ENCODE assay signal across 1 cellular context in the genomic region with DNA sequence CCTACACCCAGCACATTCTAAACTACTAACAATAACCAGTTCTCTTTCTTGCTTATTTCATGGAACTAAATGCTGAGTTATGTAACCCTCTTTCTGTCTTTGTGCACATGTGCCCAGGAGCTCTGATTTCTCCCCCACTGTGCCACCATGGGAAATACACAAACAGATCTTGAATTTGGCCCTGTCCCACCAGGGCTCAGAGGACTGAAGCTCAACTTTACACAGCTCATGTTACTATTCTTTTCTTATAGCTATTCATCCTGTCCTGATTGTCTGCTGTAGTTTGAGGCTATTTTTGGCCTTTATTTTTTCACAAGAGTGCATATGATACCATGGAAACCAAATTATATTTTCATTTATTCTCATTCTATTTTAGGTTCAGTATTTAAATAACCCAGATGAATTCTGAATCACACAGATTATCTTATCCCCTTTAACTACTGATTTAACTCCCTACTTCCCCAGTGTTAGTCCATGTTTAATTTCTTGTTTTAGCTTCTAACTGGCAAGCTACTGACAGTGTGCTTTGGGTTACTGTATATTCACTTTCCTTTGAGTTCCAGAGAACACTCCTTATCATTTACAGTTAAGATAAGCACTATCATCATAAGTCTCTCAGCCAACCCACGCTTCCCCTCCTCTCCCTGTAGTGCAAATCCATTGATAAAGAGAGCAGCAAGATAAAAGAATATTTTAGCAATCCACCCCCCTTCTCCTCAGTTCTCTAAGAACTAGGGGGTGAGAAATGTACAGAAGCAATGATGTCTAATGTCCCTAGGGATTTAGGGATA.
TF ChIP-seq lines count a peak whose summit lies in the region.

No MANE protein-coding gene starts in this region.

TF ChIP-seq in K562, 482 proteins besides CTCF, POLR2A, EP300 and RAD21 (continued from another document and continues in another):
- TF ChIP-seq, protein P1, sequence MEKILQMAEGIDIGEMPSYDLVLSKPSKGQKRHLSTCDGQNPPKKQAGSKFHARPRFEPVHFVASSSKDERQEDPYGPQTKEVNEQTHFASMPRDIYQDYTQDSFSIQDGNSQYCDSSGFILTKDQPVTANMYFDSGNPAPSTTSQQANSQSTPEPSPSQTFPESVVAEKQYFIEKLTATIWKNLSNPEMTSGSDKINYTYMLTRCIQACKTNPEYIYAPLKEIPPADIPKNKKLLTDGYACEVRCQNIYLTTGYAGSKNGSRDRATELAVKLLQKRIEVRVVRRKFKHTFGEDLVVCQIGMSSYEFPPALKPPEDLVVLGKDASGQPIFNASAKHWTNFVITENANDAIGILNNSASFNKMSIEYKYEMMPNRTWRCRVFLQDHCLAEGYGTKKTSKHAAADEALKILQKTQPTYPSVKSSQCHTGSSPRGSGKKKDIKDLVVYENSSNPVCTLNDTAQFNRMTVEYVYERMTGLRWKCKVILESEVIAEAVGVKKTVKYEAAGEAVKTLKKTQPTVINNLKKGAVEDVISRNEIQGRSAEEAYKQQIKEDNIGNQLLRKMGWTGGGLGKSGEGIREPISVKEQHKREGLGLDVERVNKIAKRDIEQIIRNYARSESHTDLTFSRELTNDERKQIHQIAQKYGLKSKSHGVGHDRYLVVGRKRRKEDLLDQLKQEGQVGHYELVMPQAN (IDR thresholded peaks at IDR 0.05; ENCODE audit: borderline replicate concordance), result no peak
- TF ChIP-seq KHSRP (IDR thresholded peaks at IDR 0.05), result no peak
- TF ChIP-seq E2F3 (CRISPR knock-in tag; IDR thresholded peaks at IDR 0.05), result no peak
- no peak for TF ChIP-seq ZNF316 (IDR thresholded peaks at IDR 0.05)
- TF ChIP-seq CREM (IDR thresholded peaks at IDR 0.05; ENCODE audit: low read depth), result peak; percentile 42; the same call in 1 of the 2 replicates
- TF ChIP-seq XRCC5 (IDR thresholded peaks at IDR 0.05; ENCODE audit: low read depth, low read length), result no peak
- TF ChIP-seq BCL6 (CRISPR knock-in tag; IDR thresholded peaks at IDR 0.05), result no peak
- TF ChIP-seq, protein P2, sequence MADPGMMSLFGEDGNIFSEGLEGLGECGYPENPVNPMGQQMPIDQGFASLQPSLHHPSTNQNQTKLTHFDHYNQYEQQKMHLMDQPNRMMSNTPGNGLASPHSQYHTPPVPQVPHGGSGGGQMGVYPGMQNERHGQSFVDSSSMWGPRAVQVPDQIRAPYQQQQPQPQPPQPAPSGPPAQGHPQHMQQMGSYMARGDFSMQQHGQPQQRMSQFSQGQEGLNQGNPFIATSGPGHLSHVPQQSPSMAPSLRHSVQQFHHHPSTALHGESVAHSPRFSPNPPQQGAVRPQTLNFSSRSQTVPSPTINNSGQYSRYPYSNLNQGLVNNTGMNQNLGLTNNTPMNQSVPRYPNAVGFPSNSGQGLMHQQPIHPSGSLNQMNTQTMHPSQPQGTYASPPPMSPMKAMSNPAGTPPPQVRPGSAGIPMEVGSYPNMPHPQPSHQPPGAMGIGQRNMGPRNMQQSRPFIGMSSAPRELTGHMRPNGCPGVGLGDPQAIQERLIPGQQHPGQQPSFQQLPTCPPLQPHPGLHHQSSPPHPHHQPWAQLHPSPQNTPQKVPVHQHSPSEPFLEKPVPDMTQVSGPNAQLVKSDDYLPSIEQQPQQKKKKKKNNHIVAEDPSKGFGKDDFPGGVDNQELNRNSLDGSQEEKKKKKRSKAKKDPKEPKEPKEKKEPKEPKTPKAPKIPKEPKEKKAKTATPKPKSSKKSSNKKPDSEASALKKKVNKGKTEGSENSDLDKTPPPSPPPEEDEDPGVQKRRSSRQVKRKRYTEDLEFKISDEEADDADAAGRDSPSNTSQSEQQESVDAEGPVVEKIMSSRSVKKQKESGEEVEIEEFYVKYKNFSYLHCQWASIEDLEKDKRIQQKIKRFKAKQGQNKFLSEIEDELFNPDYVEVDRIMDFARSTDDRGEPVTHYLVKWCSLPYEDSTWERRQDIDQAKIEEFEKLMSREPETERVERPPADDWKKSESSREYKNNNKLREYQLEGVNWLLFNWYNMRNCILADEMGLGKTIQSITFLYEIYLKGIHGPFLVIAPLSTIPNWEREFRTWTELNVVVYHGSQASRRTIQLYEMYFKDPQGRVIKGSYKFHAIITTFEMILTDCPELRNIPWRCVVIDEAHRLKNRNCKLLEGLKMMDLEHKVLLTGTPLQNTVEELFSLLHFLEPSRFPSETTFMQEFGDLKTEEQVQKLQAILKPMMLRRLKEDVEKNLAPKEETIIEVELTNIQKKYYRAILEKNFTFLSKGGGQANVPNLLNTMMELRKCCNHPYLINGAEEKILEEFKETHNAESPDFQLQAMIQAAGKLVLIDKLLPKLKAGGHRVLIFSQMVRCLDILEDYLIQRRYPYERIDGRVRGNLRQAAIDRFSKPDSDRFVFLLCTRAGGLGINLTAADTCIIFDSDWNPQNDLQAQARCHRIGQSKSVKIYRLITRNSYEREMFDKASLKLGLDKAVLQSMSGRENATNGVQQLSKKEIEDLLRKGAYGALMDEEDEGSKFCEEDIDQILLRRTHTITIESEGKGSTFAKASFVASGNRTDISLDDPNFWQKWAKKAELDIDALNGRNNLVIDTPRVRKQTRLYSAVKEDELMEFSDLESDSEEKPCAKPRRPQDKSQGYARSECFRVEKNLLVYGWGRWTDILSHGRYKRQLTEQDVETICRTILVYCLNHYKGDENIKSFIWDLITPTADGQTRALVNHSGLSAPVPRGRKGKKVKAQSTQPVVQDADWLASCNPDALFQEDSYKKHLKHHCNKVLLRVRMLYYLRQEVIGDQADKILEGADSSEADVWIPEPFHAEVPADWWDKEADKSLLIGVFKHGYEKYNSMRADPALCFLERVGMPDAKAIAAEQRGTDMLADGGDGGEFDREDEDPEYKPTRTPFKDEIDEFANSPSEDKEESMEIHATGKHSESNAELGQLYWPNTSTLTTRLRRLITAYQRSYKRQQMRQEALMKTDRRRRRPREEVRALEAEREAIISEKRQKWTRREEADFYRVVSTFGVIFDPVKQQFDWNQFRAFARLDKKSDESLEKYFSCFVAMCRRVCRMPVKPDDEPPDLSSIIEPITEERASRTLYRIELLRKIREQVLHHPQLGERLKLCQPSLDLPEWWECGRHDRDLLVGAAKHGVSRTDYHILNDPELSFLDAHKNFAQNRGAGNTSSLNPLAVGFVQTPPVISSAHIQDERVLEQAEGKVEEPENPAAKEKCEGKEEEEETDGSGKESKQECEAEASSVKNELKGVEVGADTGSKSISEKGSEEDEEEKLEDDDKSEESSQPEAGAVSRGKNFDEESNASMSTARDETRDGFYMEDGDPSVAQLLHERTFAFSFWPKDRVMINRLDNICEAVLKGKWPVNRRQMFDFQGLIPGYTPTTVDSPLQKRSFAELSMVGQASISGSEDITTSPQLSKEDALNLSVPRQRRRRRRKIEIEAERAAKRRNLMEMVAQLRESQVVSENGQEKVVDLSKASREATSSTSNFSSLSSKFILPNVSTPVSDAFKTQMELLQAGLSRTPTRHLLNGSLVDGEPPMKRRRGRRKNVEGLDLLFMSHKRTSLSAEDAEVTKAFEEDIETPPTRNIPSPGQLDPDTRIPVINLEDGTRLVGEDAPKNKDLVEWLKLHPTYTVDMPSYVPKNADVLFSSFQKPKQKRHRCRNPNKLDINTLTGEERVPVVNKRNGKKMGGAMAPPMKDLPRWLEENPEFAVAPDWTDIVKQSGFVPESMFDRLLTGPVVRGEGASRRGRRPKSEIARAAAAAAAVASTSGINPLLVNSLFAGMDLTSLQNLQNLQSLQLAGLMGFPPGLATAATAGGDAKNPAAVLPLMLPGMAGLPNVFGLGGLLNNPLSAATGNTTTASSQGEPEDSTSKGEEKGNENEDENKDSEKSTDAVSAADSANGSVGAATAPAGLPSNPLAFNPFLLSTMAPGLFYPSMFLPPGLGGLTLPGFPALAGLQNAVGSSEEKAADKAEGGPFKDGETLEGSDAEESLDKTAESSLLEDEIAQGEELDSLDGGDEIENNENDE (IDR thresholded peaks at IDR 0.05; ENCODE audit: low read depth, low read length), result no peak
- TF ChIP-seq, protein P3, sequence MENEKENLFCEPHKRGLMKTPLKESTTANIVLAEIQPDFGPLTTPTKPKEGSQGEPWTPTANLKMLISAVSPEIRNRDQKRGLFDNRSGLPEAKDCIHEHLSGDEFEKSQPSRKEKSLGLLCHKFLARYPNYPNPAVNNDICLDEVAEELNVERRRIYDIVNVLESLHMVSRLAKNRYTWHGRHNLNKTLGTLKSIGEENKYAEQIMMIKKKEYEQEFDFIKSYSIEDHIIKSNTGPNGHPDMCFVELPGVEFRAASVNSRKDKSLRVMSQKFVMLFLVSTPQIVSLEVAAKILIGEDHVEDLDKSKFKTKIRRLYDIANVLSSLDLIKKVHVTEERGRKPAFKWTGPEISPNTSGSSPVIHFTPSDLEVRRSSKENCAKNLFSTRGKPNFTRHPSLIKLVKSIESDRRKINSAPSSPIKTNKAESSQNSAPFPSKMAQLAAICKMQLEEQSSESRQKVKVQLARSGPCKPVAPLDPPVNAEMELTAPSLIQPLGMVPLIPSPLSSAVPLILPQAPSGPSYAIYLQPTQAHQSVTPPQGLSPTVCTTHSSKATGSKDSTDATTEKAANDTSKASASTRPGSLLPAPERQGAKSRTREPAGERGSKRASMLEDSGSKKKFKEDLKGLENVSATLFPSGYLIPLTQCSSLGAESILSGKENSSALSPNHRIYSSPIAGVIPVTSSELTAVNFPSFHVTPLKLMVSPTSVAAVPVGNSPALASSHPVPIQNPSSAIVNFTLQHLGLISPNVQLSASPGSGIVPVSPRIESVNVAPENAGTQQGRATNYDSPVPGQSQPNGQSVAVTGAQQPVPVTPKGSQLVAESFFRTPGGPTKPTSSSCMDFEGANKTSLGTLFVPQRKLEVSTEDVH (IDR thresholded peaks at IDR 0.05; ENCODE audit: low read depth, partially characterized antibody), result no peak
- TF ChIP-seq TAL1 (IDR thresholded peaks at IDR 0.05), result peak; percentile 19; the same call in 1 of the 2 replicates
- TF ChIP-seq, protein P4, sequence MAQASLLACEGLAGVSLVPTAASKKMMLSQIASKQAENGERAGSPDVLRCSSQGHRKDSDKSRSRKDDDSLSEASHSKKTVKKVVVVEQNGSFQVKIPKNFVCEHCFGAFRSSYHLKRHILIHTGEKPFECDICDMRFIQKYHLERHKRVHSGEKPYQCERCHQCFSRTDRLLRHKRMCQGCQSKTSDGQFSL (CRISPR knock-in tag; IDR thresholded peaks at IDR 0.05), result no peak
- TF ChIP-seq, protein P4 (tag; IDR thresholded peaks at IDR 0.05), result no peak
- TF ChIP-seq ZNF311 (CRISPR knock-in tag; IDR thresholded peaks at IDR 0.05), result no peak
- TF ChIP-seq, protein P5, sequence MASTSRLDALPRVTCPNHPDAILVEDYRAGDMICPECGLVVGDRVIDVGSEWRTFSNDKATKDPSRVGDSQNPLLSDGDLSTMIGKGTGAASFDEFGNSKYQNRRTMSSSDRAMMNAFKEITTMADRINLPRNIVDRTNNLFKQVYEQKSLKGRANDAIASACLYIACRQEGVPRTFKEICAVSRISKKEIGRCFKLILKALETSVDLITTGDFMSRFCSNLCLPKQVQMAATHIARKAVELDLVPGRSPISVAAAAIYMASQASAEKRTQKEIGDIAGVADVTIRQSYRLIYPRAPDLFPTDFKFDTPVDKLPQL (IDR thresholded peaks at IDR 0.05; ENCODE audit: extremely low read depth, insufficient read length), result no peak
- TF ChIP-seq JUND (IDR thresholded peaks at IDR 0.05; ENCODE audit: borderline replicate concordance, low read depth, low read length), result peak; percentile 62; the same call in 1 of the 2 replicates
- TF ChIP-seq JUND (tag; IDR thresholded peaks at IDR 0.05; ENCODE audit: borderline replicate concordance, low read depth, low read length), result no peak; the same call in 2 of the 3 replicates
- TF ChIP-seq MCM7 (IDR thresholded peaks at IDR 0.05), result no peak
- TF ChIP-seq NCOA4 (IDR thresholded peaks at IDR 0.05; ENCODE audit: partially characterized antibody), result no peak
- TF ChIP-seq PCBP1 (IDR thresholded peaks at IDR 0.05; ENCODE audit: low read depth, low read length, poor library complexity, severe bottlenecking), result no peak
- no peak for TF ChIP-seq ZFP36 (IDR thresholded peaks at IDR 0.05; ENCODE audit: low read depth, low read length, partially characterized antibody)
- TF ChIP-seq PPARD (CRISPR knock-in tag; IDR thresholded peaks at IDR 0.05), result no peak
- TF ChIP-seq SNRNP70 (optimal IDR thresholded peaks at IDR 0.05; ENCODE audit: low read depth, low read length), result no peak
- no peak for TF ChIP-seq TEAD2 (tag; IDR thresholded peaks at IDR 0.05)
- peak; percentile 74 for TF ChIP-seq SMARCE1 (IDR thresholded peaks at IDR 0.05)
- no peak for TF ChIP-seq U2AF2 (optimal IDR thresholded peaks at IDR 0.05; ENCODE audit: low read depth, low read length)
- TF ChIP-seq, protein P6, sequence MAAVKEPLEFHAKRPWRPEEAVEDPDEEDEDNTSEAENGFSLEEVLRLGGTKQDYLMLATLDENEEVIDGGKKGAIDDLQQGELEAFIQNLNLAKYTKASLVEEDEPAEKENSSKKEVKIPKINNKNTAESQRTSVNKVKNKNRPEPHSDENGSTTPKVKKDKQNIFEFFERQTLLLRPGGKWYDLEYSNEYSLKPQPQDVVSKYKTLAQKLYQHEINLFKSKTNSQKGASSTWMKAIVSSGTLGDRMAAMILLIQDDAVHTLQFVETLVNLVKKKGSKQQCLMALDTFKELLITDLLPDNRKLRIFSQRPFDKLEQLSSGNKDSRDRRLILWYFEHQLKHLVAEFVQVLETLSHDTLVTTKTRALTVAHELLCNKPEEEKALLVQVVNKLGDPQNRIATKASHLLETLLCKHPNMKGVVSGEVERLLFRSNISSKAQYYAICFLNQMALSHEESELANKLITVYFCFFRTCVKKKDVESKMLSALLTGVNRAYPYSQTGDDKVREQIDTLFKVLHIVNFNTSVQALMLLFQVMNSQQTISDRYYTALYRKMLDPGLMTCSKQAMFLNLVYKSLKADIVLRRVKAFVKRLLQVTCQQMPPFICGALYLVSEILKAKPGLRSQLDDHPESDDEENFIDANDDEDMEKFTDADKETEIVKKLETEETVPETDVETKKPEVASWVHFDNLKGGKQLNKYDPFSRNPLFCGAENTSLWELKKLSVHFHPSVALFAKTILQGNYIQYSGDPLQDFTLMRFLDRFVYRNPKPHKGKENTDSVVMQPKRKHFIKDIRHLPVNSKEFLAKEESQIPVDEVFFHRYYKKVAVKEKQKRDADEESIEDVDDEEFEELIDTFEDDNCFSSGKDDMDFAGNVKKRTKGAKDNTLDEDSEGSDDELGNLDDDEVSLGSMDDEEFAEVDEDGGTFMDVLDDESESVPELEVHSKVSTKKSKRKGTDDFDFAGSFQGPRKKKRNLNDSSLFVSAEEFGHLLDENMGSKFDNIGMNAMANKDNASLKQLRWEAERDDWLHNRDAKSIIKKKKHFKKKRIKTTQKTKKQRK (IDR thresholded peaks at IDR 0.05; ENCODE audit: borderline replicate concordance, low read depth, low read length), result no peak
- no peak for TF ChIP-seq FOS (IDR thresholded peaks at IDR 0.05; ENCODE audit: extremely low read depth, insufficient read length)
- TF ChIP-seq, protein P7, sequence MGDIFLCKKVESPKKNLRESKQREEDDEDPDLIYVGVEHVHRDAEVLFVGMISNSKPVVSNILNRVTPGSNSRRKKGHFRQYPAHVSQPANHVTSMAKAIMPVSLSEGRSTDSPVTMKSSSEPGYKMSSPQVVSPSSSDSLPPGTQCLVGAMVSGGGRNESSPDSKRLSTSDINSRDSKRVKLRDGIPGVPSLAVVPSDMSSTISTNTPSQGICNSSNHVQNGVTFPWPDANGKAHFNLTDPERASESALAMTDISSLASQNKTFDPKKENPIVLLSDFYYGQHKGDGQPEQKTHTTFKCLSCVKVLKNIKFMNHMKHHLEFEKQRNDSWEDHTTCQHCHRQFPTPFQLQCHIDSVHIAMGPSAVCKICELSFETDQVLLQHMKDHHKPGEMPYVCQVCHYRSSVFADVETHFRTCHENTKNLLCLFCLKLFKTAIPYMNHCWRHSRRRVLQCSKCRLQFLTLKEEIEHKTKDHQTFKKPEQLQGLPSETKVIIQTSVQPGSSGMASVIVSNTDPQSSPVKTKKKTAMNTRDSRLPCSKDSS (IDR thresholded peaks at IDR 0.05; ENCODE audit: low read depth, partially characterized antibody), result no peak
- TF ChIP-seq ZC3H4 (CRISPR knock-in tag; IDR thresholded peaks at IDR 0.05; ENCODE audit: borderline replicate concordance), result no peak
